1 cellular context compared by ENCODE assay signal in the genomic region with DNA sequence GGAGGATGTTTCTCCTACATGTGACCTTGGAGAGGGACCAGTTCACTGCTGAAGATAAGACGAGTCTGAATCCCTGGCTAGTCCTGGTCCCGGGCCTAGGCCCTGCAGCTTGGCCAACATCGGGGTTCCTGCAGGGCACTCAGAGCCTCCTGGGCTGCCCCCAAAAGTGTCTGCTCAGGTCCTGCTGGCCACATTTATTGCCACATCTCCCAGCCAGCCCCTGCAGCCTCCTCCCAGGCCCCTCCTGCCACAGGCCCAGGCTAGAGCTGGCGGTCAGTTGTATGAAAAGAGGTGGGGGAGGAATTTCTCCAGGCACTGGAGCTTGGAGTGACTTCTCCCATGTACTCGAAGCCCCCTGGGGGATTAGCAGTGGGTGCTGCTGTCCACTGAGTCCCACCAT.
TF ChIP-seq lines count a peak whose summit lies in the region.

No MANE protein-coding gene starts in this region.

TF ChIP-seq in SK-N-SH treated with all-trans-retinoic acid at 6 μM for 48 hours, 23 proteins besides CTCF, POLR2A, EP300 and RAD21 (continued from another document):
- TF ChIP-seq, protein P1, sequence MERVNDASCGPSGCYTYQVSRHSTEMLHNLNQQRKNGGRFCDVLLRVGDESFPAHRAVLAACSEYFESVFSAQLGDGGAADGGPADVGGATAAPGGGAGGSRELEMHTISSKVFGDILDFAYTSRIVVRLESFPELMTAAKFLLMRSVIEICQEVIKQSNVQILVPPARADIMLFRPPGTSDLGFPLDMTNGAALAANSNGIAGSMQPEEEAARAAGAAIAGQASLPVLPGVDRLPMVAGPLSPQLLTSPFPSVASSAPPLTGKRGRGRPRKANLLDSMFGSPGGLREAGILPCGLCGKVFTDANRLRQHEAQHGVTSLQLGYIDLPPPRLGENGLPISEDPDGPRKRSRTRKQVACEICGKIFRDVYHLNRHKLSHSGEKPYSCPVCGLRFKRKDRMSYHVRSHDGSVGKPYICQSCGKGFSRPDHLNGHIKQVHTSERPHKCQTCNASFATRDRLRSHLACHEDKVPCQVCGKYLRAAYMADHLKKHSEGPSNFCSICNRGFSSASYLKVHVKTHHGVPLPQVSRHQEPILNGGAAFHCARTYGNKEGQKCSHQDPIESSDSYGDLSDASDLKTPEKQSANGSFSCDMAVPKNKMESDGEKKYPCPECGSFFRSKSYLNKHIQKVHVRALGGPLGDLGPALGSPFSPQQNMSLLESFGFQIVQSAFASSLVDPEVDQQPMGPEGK (CRISPR knock-in tag; IDR thresholded peaks at IDR 0.05; ENCODE audit: borderline replicate concordance) = no peak
- no peak for TF ChIP-seq ZC3H10 (CRISPR knock-in tag; IDR thresholded peaks at IDR 0.05)
- no peak for TF ChIP-seq TOX (CRISPR knock-in tag; IDR thresholded peaks at IDR 0.05; ENCODE audit: borderline replicate concordance)
- no peak for TF ChIP-seq BACH2 (CRISPR knock-in tag; IDR thresholded peaks at IDR 0.05; ENCODE audit: borderline replicate concordance)
- no peak for TF ChIP-seq ISL1 (CRISPR knock-in tag; IDR thresholded peaks at IDR 0.05)
- TF ChIP-seq, protein P2, sequence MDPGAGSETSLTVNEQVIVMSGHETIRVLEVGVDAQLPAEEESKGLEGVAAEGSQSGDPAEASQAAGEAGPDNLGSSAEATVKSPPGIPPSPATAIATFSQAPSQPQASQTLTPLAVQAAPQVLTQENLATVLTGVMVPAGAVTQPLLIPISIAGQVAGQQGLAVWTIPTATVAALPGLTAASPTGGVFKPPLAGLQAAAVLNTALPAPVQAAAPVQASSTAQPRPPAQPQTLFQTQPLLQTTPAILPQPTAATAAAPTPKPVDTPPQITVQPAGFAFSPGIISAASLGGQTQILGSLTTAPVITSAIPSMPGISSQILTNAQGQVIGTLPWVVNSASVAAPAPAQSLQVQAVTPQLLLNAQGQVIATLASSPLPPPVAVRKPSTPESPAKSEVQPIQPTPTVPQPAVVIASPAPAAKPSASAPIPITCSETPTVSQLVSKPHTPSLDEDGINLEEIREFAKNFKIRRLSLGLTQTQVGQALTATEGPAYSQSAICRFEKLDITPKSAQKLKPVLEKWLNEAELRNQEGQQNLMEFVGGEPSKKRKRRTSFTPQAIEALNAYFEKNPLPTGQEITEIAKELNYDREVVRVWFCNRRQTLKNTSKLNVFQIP (CRISPR knock-in tag; IDR thresholded peaks at IDR 0.05; ENCODE audit: borderline replicate concordance, low read depth) = no peak
- no peak for TF ChIP-seq ZFP3 (CRISPR knock-in tag; IDR thresholded peaks at IDR 0.05)
- no peak for TF ChIP-seq TCF4 (CRISPR knock-in tag; IDR thresholded peaks at IDR 0.05; ENCODE audit: borderline replicate concordance)
- no peak for TF ChIP-seq GLIS3 (CRISPR knock-in tag; IDR thresholded peaks at IDR 0.05)
- TF ChIP-seq SNAI2 (CRISPR knock-in tag; IDR thresholded peaks at IDR 0.05) = no peak
- TF ChIP-seq, protein P3, sequence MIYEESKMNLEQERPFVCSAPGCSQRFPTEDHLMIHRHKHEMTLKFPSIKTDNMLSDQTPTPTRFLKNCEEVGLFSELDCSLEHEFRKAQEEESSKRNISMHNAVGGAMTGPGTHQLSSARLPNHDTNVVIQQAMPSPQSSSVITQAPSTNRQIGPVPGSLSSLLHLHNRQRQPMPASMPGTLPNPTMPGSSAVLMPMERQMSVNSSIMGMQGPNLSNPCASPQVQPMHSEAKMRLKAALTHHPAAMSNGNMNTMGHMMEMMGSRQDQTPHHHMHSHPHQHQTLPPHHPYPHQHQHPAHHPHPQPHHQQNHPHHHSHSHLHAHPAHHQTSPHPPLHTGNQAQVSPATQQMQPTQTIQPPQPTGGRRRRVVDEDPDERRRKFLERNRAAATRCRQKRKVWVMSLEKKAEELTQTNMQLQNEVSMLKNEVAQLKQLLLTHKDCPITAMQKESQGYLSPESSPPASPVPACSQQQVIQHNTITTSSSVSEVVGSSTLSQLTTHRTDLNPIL (CRISPR knock-in tag; IDR thresholded peaks at IDR 0.05; ENCODE audit: low read depth) = no peak
- no peak for TF ChIP-seq CSDC2 (CRISPR knock-in tag; IDR thresholded peaks at IDR 0.05)
- no peak for TF ChIP-seq OSR1 (CRISPR knock-in tag; IDR thresholded peaks at IDR 0.05)
